In the genomic region with DNA sequence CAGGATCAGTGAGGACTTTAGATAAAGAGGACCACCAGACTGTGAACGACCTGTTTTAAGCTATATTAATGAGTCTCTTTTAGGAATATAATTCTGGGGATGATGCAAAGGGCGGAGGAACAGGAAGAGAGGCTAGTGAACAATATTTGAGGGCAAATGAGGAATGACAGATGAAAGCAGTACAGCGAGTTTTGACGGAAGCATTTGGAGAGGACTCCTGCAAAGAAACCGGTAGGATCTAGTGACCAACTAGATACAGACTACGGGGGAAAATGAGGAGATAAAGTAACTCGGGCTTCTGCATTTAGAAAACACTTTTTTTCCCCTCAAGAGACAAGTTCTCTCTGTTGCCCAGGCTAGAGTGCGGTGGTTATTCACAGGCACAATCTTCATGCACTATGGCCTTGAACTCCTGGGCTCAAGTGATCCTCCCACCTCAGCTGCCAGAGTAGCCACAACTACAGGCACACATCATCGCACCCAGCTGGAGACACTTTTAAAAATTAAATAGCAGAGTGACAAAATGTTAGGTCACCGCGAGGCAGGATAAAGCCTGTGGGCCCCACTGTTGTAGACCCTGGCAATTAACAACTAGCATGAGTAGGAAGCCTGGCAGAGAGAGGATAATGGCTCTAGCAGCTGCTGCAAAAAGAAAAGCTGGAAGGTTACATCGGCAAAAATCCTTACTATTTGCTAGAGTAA, we compare ENCODE assay signal across 13 cellular contexts.
DNase-seq lines count a peak whose midpoint lies in the region; ATAC-seq, FAIRE-seq and TF ChIP-seq lines count a peak whose summit lies in the region.
"Had no signal": no experiment of that assay in that cellular context is flagged by ENCODE, and none has a peak within 500 bp of the region (broad histone marks: within the 10 kb centered on the region; RNA-seq: fewer than 3 reads in every experiment).

No MANE protein-coding gene starts in this region.

- no peak overlapping the region for H2AFZ ChIP-seq in OCI-LY7 (ENCODE audit: low read length)

- no peak overlapping the region for H3K4me3 Mint-ChIP-seq in activated naive CD8-positive, alpha-beta T cell treated with anti-CD3 and anti-CD28 coated beads, Interleukin-2, amount 50 U/mL, for 24 hours
- H3K4me3 Mint-ChIP-seq: activated T-cell treated with anti-CD3 and anti-CD28 coated beads, Interleukin-2, amount 50 U/mL, for 4 hours had no signal

- peak overlapping the region in 1 of 2 donors; percentile 66 for H3K27ac ChIP-seq in right atrium auricular region
- no peak overlapping the region for H3K27ac ChIP-seq in OCI-LY7 (ENCODE audit: low read depth, low read length, poor library complexity, severe bottlenecking)
- H3K27ac ChIP-seq: spleen had no signal

- H3K79me2 ChIP-seq in OCI-LY7 (ENCODE audit: insufficient read depth, low read depth, low read length), result no peaks in the 10 kb centered on the region

- POLR2A ChIA-PET in OCI-LY7 (lab: Charles Lee), result interaction anchor here (1.3 kb wide), 1 partner anchor 23 kb away, joined by 5 read pairs; no protein-coding TSS in a partner anchor

- peak; percentile 9 for FAIRE-seq in islet of Langerhans (lab: Jason Lieb, UNC)

- peaks cover 13% of the 10 kb centered on the region; the same call in 1 of the 2 replicates for H4K20me1 ChIP-seq in OCI-LY7 (ENCODE audit: insufficient read depth, low read length)

- H3K27ac Mint-ChIP-seq in activated naive CD8-positive, alpha-beta T cell treated with anti-CD3 and anti-CD28 coated beads, Interleukin-2, amount 50 U/mL, for 24 hours, result no peak overlapping the region

- H3K4me3 ChIP-seq in right atrium auricular region, result no peak overlapping the region
- H3K4me3 ChIP-seq in OCI-LY7 (ENCODE audit: low read depth, low read length, poor library complexity, severe bottlenecking), result no peak overlapping the region
- H3K4me3 ChIP-seq: spleen had no signal

- H3K27me3 Mint-ChIP-seq in activated naive CD8-positive, alpha-beta T cell treated with anti-CD3 and anti-CD28 coated beads, Interleukin-2, amount 50 U/mL, for 24 hours, result no peaks in the 10 kb centered on the region

- DNase-seq in Right ventricle myocardium inferior (ENCODE audit: missing footprints) (no peak), right atrium auricular region (ENCODE audit: low spot score) (no peak), OCI-LY7 (ENCODE audit: low spot score) (peak; percentile 11), NCI-H2196 treated with DMSO at 0.1 percent for 48 hours (lab: John Stamatoyannopoulos, UW; ENCODE audit: unreplicated experiment) (no peak)
- DNase-seq in activated naive CD8-positive, alpha-beta T cell treated with anti-CD3 and anti-CD28 coated beads, Interleukin-2, amount 50 U/mL, for 24 hours, result no peak
- DNase-seq: activated T-cell treated with anti-CD3 and anti-CD28 coated beads, Interleukin-2, amount 50 U/mL, for 4 hours; cerebellar nuclear complex; foreskin fibroblast; spleen; T-helper 9 cell had no signal

- intact Hi-C loops in Right ventricle myocardium inferior (cut with DNase I) (no loop called here), OCI-LY7 (cut with micrococcal nuclease; ENCODE audit: unreplicated experiment) (no loop called here)

- H3K9me3 ChIP-seq in right atrium auricular region (no peaks in the 10 kb centered on the region), OCI-LY7 (ENCODE audit: low read length) (no peaks in the 10 kb centered on the region)

- no peaks in the 10 kb centered on the region for H3K9me2 ChIP-seq in OCI-LY7 (ENCODE audit: insufficient read depth, low read length)

- H3K36me3 ChIP-seq in right atrium auricular region, result no peaks in the 10 kb centered on the region
- no peaks in the 10 kb centered on the region for H3K36me3 ChIP-seq in OCI-LY7 (ENCODE audit: insufficient read depth, low read length)

- H3K36me3 Mint-ChIP-seq in activated naive CD8-positive, alpha-beta T cell treated with anti-CD3 and anti-CD28 coated beads, Interleukin-2, amount 50 U/mL, for 24 hours (ENCODE audit: low read depth), result no peaks in the 10 kb centered on the region

- H3K4me1 Mint-ChIP-seq in activated naive CD8-positive, alpha-beta T cell treated with anti-CD3 and anti-CD28 coated beads, Interleukin-2, amount 50 U/mL, for 24 hours, result peaks cover 15% of the 10 kb centered on the region

- H3K4me2 ChIP-seq in OCI-LY7 (ENCODE audit: low read length), result no peak overlapping the region

- peaks cover 0 to 25% of the 10 kb centered on the region in 2 donors for H3K4me1 ChIP-seq in right atrium auricular region
- no peaks in the 10 kb centered on the region for H3K4me1 ChIP-seq in OCI-LY7 (ENCODE audit: insufficient read depth, low read length, poor library complexity, severe bottlenecking)

- H3K9me3 Mint-ChIP-seq in activated naive CD8-positive, alpha-beta T cell treated with anti-CD3 and anti-CD28 coated beads, Interleukin-2, amount 50 U/mL, for 24 hours, result no peaks in the 10 kb centered on the region
- H3K9me3 Mint-ChIP-seq: activated T-cell treated with anti-CD3 and anti-CD28 coated beads, Interleukin-2, amount 50 U/mL, for 4 hours had no signal

- CTCF ChIA-PET in OCI-LY7 (lab: Charles Lee; ENCODE audit: unreplicated experiment), result no interaction called here

- no peaks in the 10 kb centered on the region for H3K27me3 ChIP-seq in right atrium auricular region
- H3K27me3 ChIP-seq: spleen had no signal

- ATAC-seq in Right ventricle myocardium inferior (peak; percentile 26), HG02588 (IDR thresholded peaks at IDR 0.05; ENCODE audit: unreplicated experiment) (no peak), GM21447 (IDR thresholded peaks at IDR 0.05; ENCODE audit: unreplicated experiment) (no peak)
- ATAC-seq in activated naive CD8-positive, alpha-beta T cell treated with anti-CD3 and anti-CD28 coated beads, Interleukin-2, amount 50 U/mL, for 24 hours, result no peak
- ATAC-seq: activated T-cell treated with anti-CD3 and anti-CD28 coated beads, Interleukin-2, amount 50 U/mL, for 4 hours had no signal

- TF ChIP-seq CTCF in right atrium auricular region (IDR thresholded peaks at IDR 0.05) (no peak), OCI-LY7 (conservative IDR thresholded peaks at IDR 0.05; ENCODE audit: low read length) (no peak)

- BruUV-seq in OCI-LY7 (replicated peaks; lab: Mats Ljungman, UMichigan), result no TSS peak
